ENCODE assay signal across 8 cellular contexts in the genomic region with DNA sequence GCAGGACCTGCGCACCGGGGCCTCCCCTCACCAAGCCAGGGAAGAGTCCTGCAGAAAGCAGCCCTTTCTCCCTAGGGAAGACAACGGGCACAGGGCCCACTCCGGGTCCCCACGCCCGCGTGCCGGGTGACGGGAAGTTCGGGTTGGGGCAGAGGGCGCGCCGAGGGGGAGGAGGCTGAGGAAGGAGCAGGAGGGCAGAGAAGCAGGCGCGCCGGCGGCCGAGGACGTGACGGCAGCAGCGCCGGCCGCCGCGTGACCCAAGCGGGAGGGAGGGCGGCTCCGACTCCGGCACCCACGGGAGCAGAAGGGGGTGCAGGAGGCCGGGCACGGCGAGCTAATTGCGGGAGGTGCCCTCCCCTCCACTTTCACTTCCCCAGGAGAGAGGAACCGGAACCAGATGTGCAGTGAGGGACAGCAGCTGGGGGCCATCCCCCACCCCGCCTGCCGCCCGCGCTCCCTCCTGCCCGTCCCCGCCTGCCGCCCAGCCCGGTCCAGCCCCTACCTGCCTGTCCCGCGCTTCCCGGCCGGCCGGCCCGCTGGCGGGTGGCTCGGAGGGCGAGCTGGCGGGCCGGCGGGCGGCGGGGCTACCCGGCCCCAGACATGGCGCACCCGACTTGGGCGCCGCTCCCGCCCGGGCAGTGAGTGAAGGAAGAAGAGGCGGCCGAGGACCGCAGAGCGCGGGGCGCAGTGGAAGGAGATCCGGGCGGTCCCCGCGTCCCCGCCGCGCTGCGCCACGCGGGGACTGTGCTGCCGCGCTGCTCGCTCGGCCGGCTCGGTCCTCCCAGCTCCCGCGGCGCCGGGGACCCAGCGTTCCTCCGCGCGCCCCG. TPM values are rescaled to one million over a fixed set of nuclear protein-coding genes. Genes with fewer than 3 reads are reported as not detected.
DNase-seq lines count a peak whose midpoint lies in the region; ATAC-seq and TF ChIP-seq lines count a peak whose summit lies in the region.

No MANE protein-coding gene starts in this region.

- peaks cover 26% of the 10 kb centered on the region for H3K4me1 Mint-ChIP-seq in activated CD8-positive, alpha-beta T cell treated with anti-CD3 and anti-CD28 coated beads for 36 hours (ENCODE audit: low read depth)
- peaks cover 43 to 44% of the 10 kb centered on the region in 2 donors for H3K4me1 Mint-ChIP-seq in effector memory CD8-positive, alpha-beta T cell (ENCODE audit: low read depth in 2 of 2)

- H3K9me3 ChIP-seq in mesodermal cell (ENCODE audit: control insufficient read depth, low read length): no peaks in the 10 kb centered on the region

- no peak for TF ChIP-seq CTCF in activated CD8-positive, alpha-beta T cell treated with anti-CD3 and anti-CD28 coated beads for 36 hours (IDR thresholded peaks at IDR 0.05)

- POLR2A ChIA-PET in activated CD8-positive, alpha-beta T cell treated with anti-CD3 and anti-CD28 coated beads for 36 hours (lab: Charles Lee): interaction anchor here (0.8 to 8.9 kb wide), 26 partner anchors 10 to 326 kb away, joined by 3 to 126 read pairs (median 4); a partner anchor contains a TSS

- H3K36me3 Mint-ChIP-seq in activated CD8-positive, alpha-beta T cell treated with anti-CD3 and anti-CD28 coated beads for 36 hours (ENCODE audit: low read depth): peaks cover 45% of the 10 kb centered on the region
- H3K36me3 Mint-ChIP-seq in effector memory CD8-positive, alpha-beta T cell (ENCODE audit: insufficient read depth): peaks cover 70% of the 10 kb centered on the region

- DNase-seq in A172 (ENCODE audit: low spot score): peak; percentile 60
- peak; percentile 22 for DNase-seq in NCI-H2227 treated with DMSO at 0.1 percent for 48 hours (lab: John Stamatoyannopoulos, UW)
- peak; percentile 79 for DNase-seq in activated CD8-positive, alpha-beta T cell treated with anti-CD3 and anti-CD28 coated beads for 36 hours
- DNase-seq in effector memory CD8-positive, alpha-beta T cell: peak; percentile 72 to 75 (median 74)
- peak; percentile 57 to 61 for DNase-seq in stimulated activated CD8-positive, alpha-beta memory T cell treated with anti-CD3 and anti-CD28 coated beads, Interleukin-2, amount 100 ng/mL, for 48 hours (ENCODE audit: low read depth in 2 of 2)

- CTCF ChIA-PET in activated CD8-positive, alpha-beta T cell treated with anti-CD3 and anti-CD28 coated beads for 36 hours (lab: Charles Lee): interaction anchor here (0.9 to 4.8 kb wide), 21 partner anchors 10 to 212 kb away, joined by 3 to 59 read pairs (median 6); a partner anchor contains a TSS

- peak overlapping the region; percentile 88 for H3K4me3 Mint-ChIP-seq in activated CD8-positive, alpha-beta T cell treated with anti-CD3 and anti-CD28 coated beads for 36 hours
- peak overlapping the region; percentile 93 to 94 for H3K4me3 Mint-ChIP-seq in effector memory CD8-positive, alpha-beta T cell

- 0 to 1% methylated on average over 28 to 67 of the region's 95 CpGs for WGBS in mesodermal cell (ENCODE audit: insufficient coverage in 2 of 2), 2 experiments

- H3K4me1 ChIP-seq in mesodermal cell (ENCODE audit: control insufficient read depth, insufficient read depth, low read length, poor library complexity, severe bottlenecking): peaks cover 4% of the 10 kb centered on the region

- no peaks in the 10 kb centered on the region for H3K9me3 Mint-ChIP-seq in activated CD8-positive, alpha-beta T cell treated with anti-CD3 and anti-CD28 coated beads for 36 hours
- H3K9me3 Mint-ChIP-seq in effector memory CD8-positive, alpha-beta T cell: no peaks in the 10 kb centered on the region

- H3K36me3 ChIP-seq in mesodermal cell (ENCODE audit: control insufficient read depth, insufficient read depth, low read length): peaks cover 68% of the 10 kb centered on the region

- no peaks in the 10 kb centered on the region for H3K27me3 Mint-ChIP-seq in activated CD8-positive, alpha-beta T cell treated with anti-CD3 and anti-CD28 coated beads for 36 hours
- H3K27me3 Mint-ChIP-seq in effector memory CD8-positive, alpha-beta T cell: no peaks in the 10 kb centered on the region

- ATAC-seq in GM18511 (IDR thresholded peaks at IDR 0.05; ENCODE audit: unreplicated experiment) (peak; percentile 73), HG02970 (IDR thresholded peaks at IDR 0.05; ENCODE audit: low FRiP score, unreplicated experiment) (peak; percentile 63)
- ATAC-seq in activated CD8-positive, alpha-beta T cell treated with anti-CD3 and anti-CD28 coated beads for 36 hours: peak; percentile 48
- ATAC-seq in effector memory CD8-positive, alpha-beta T cell (replicated peaks): peak; percentile 67

- peak overlapping the region; percentile 78 for H3K4me3 ChIP-seq in mesodermal cell (ENCODE audit: extremely low read depth, insufficient read depth, low read length, poor library complexity, severe bottlenecking)

- intact Hi-C loops in activated CD8-positive, alpha-beta T cell treated with anti-CD3 and anti-CD28 coated beads for 36 hours (cut with micrococcal nuclease): no loop called here

- H3K27ac Mint-ChIP-seq in activated CD8-positive, alpha-beta T cell treated with anti-CD3 and anti-CD28 coated beads for 36 hours: peak overlapping the region; percentile 99
- peak overlapping the region; percentile 96 to 97 for H3K27ac Mint-ChIP-seq in effector memory CD8-positive, alpha-beta T cell

- peak overlapping the region; percentile 53 for H3K27ac ChIP-seq in mesodermal cell (ENCODE audit: low read depth, low read length, severe bottlenecking)

RNA-seq across cellular contexts. Expression of a gene that starts 0.5 kb away (rescaled TPM):
- total RNA-seq in A172 (2014; rRNA removed; shearing (Covaris generic)): 10.9 and 11.2 TPM in 2 replicates
- 100 to 1,000 TPM; 102 to 107 TPM for total RNA-seq in activated CD8-positive, alpha-beta T cell treated with anti-CD3 and anti-CD28 coated beads for 36 hours
- polyA plus RNA-seq in mesodermal cell (2013, experiment 1 of 2): 27.1 TPM
- 25.5 TPM for polyA plus RNA-seq in mesodermal cell (2013, experiment 2 of 2)

RNA-seq across cellular contexts. Expression of a gene that starts 12.4 kb away (rescaled TPM):
- total RNA-seq in A172 (2014; rRNA removed; shearing (Covaris generic)): 14.5 and 16.6 TPM in 2 replicates
- total RNA-seq in activated CD8-positive, alpha-beta T cell treated with anti-CD3 and anti-CD28 coated beads for 36 hours: 10 to 100 TPM; 67.3 to 71.8 TPM
- 36.3 TPM for polyA plus RNA-seq in mesodermal cell (2013, experiment 1 of 2)
- 26.6 TPM for polyA plus RNA-seq in mesodermal cell (2013, experiment 2 of 2)

RNA-seq across cellular contexts. Expression of a gene that starts 17.3 kb away (rescaled TPM):
- 192 and 204 TPM in 2 replicates for total RNA-seq in A172 (2014; rRNA removed; shearing (Covaris generic))
- total RNA-seq in activated CD8-positive, alpha-beta T cell treated with anti-CD3 and anti-CD28 coated beads for 36 hours: 10 to 100 TPM; 40.3 to 42.2 TPM
- polyA plus RNA-seq in mesodermal cell (2013, experiment 1 of 2): 108 TPM
- 91.0 TPM for polyA plus RNA-seq in mesodermal cell (2013, experiment 2 of 2)

RNA-seq across cellular contexts. Expression of a gene that starts 21.7 kb away (rescaled TPM):
- 19.9 and 28.4 TPM in 2 replicates for total RNA-seq in A172 (2014; rRNA removed; shearing (Covaris generic))
- 1 to 10 TPM; 8.3 to 8.8 TPM for total RNA-seq in activated CD8-positive, alpha-beta T cell treated with anti-CD3 and anti-CD28 coated beads for 36 hours
- 19.5 TPM for polyA plus RNA-seq in mesodermal cell (2013, experiment 1 of 2)
- polyA plus RNA-seq in mesodermal cell (2013, experiment 2 of 2): 17.7 TPM

RNA-seq across cellular contexts. Expression of a gene that starts 23.2 kb away (rescaled TPM):
- 5.9 and 6.5 TPM in 2 replicates for total RNA-seq in A172 (2014; rRNA removed; shearing (Covaris generic))
- total RNA-seq in activated CD8-positive, alpha-beta T cell treated with anti-CD3 and anti-CD28 coated beads for 36 hours: 10 to 100 TPM; 59.5 to 59.8 TPM
- 24.6 TPM for polyA plus RNA-seq in mesodermal cell (2013, experiment 1 of 2)
- 17.9 TPM for polyA plus RNA-seq in mesodermal cell (2013, experiment 2 of 2)

Comparison
In these comparisons a context has a peak if more than half of its experiments do, and no peak if none do; other contexts are left out.
1. Peak in every context shown above with its lines: DNase-seq, ATAC-seq, H3K4me3 ChIP-seq and H3K27ac ChIP-seq.
2. DNase-seq: peak in every context shown above with its lines; median percentile 79 in activated CD8-positive, alpha-beta T cell treated with anti-CD3 and anti-CD28 coated beads for 36 hours; 74 in effector memory CD8-positive, alpha-beta T cell; 60 in A172; 59 in stimulated activated CD8-positive, alpha-beta memory T cell treated with anti-CD3 and anti-CD28 coated beads, Interleukin-2, amount 100 ng/mL, for 48 hours; 22 in NCI-H2227 treated with DMSO at 0.1 percent for 48 hours.